ENCODE assay signal across 20 cellular contexts in the genomic region with DNA sequence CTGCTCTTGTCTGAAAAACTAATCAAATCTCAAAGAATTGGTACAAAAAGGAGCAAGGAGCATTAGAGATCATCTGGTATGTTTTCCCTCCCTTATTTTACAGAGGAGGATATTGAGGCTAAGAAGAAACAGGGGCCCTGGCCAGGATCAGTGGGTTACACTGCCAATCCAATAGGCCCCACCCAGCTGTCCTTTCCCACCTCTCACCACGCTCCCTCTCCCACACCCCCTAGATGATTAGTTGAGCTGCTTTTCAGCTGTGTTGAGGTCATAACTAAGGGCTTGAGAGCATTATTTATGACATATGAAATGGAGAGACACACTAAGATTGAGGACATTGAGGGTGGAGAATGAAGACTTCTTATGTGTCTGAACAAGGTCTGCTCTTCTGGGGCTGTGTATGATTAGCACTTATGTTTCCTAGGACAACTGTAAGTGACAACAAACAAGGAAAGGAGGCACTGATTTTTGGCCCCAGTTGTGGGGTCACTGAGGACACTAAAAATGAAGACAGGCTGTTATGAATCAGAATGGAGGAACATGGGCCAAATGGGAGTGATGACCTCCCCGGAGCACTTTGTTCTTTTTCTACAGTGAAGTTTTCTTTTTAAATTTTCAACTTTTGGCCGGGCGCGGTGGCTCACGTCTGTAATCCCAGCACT. TPM values are rescaled to one million over a fixed set of nuclear protein-coding genes. Genes with fewer than 3 reads are reported as not detected.
A peak's percentile ranks its signal among the peaks of the same experiment; 100 is the strongest.
DNase-seq lines count a peak whose midpoint lies in the region; ATAC-seq and TF ChIP-seq lines count a peak whose summit lies in the region.
"Had no signal": no experiment of that assay in that cellular context is flagged by ENCODE, and none has a peak within 500 bp of the region (broad histone marks: within the 10 kb centered on the region; RNA-seq: fewer than 3 reads in every experiment).

No MANE protein-coding gene starts in this region.

- peaks cover 20% of the 10 kb centered on the region for H3F3A ChIP-seq in GM23248 (ENCODE audit: insufficient read depth)

- H4K20me1 ChIP-seq in GM23248 (ENCODE audit: insufficient read depth): no peaks in the 10 kb centered on the region

- H3K9ac ChIP-seq in GM23248: no peak overlapping the region

- peak overlapping the region; percentile 33 for H3K4me2 ChIP-seq in GM23248 (ENCODE audit: unreplicated experiment)

- TF ChIP-seq CTCF in lower lobe of right lung (IDR thresholded peaks at IDR 0.05) (no peak), stomach (IDR thresholded peaks at IDR 0.05) (no peak)

- no peak overlapping the region for H3K27ac ChIP-seq in GM23248
- H3K27ac ChIP-seq in lower lobe of right lung: peak overlapping the region; percentile 32
- H3K27ac ChIP-seq in stomach: peak overlapping the region; percentile 6 to 64 (median 57)
- H3K27ac ChIP-seq: vagina had no signal

- H3K9me2 ChIP-seq in GM23248 (ENCODE audit: insufficient read depth): no peaks in the 10 kb centered on the region

- no peaks in the 10 kb centered on the region for H3K9me3 ChIP-seq in GM23248 (ENCODE audit: low read depth)
- H3K9me3 ChIP-seq in lower lobe of right lung: no peaks in the 10 kb centered on the region
- no peaks in the 10 kb centered on the region for H3K9me3 ChIP-seq in stomach
- H3K9me3 ChIP-seq: vagina had no signal

- WGBS in GM23248 (ENCODE audit: low coverage in 1 of 2, low lambda C conversion rate in 2 of 2, missing lambda C conversion rate in 2 of 2), 2 experiments: 20 to 30% methylated on average over 6 of the region's 6 CpGs
- 62 to 82% (median 74%) methylated on average over 6 of the region's 6 CpGs for WGBS in stomach, 5 donors

- H3K4me3 ChIP-seq in GM23248 (no peak overlapping the region), lower lobe of right lung (no peak overlapping the region), stomach (no peak overlapping the region)
- H3K4me3 ChIP-seq: vagina had no signal

- no peaks in the 10 kb centered on the region for H3K79me2 ChIP-seq in GM23248 (ENCODE audit: insufficient read depth)

- in situ Hi-C loops in GM23248 (cut with MboI): no loop called here

- H2AFZ ChIP-seq in GM23248: no peak overlapping the region

- no peaks in the 10 kb centered on the region for H3K36me3 ChIP-seq in GM23248 (ENCODE audit: low read depth)
- H3K36me3 ChIP-seq in lower lobe of right lung: no peaks in the 10 kb centered on the region
- no peaks in the 10 kb centered on the region for H3K36me3 ChIP-seq in stomach
- H3K36me3 ChIP-seq: vagina had no signal

- H3K27me3 ChIP-seq in GM23248 (replicated peaks; ENCODE audit: insufficient read depth) (no peaks in the 10 kb centered on the region), lower lobe of right lung (ENCODE audit: low read depth) (no peaks in the 10 kb centered on the region), stomach (no peaks in the 10 kb centered on the region)
- H3K27me3 ChIP-seq: vagina had no signal

- TF ChIP-seq EP300 in stomach (IDR thresholded peaks at IDR 0.05): no peak

- no peak for TF ChIP-seq POLR2A in stomach (IDR thresholded peaks at IDR 0.05)

- DNase-seq in GM23248 (peak; percentile 60), fibroblast of gingiva (ENCODE audit: low read depth) (peak; percentile 27), lower lobe of right lung (no peak), stomach (no peak), COLO668 (lab: John Stamatoyannopoulos, UW; ENCODE audit: unreplicated experiment) (no peak), glomerular visceral epithelial cell (ENCODE audit: extremely low spot score) (no peak)
- no peak for DNase-seq in activated CD4-positive, CD25-positive, alpha-beta regulatory T cell treated with anti-CD3 and anti-CD28 coated beads, Interleukin-2, amount 50 U/mL, for 72 hours
- DNase-seq: activated CD4-positive, alpha-beta memory T cell treated with anti-CD3 and anti-CD28 coated beads, Interleukin-2, amount 10 ng/mL, durations not matched to agents 7 days and 5 days; activated T-cell treated with anti-CD3 and anti-CD28 coated beads, Interleukin-2, amount 50 U/mL, for 4 hours; COR-L47; naive thymus-derived CD8-positive, alpha-beta T cell; NCI-H1417 treated with DMSO at 0.1 percent for 48 hours; NCI-H2227 treated with DMSO at 0.1 percent for 48 hours; RPMI8226; stimulated activated CD4-positive, alpha-beta T cell treated with anti-CD3 and anti-CD28 coated beads, Interleukin-15, amount 100 ng/mL, for 24 hours; stimulated activated naive CD8-positive, alpha-beta T cell treated with anti-CD3 and anti-CD28 coated beads, Interleukin-15, Interleukin-2, amounts not matched to agents 100 U/mL and 50 U/mL, for 24 hours; T-cell had no signal

- peak; percentile 68 to 70 for ATAC-seq in lower lobe of right lung
- ATAC-seq in GM19467 (IDR thresholded peaks at IDR 0.05; ENCODE audit: unreplicated experiment): no peak
- ATAC-seq: activated T-cell treated with anti-CD3 and anti-CD28 coated beads, Interleukin-2, amount 50 U/mL, for 4 hours; naive thymus-derived CD8-positive, alpha-beta T cell; stimulated activated naive CD8-positive, alpha-beta T cell treated with anti-CD3 and anti-CD28 coated beads, Interleukin-15, Interleukin-2, amounts not matched to agents 100 U/mL and 50 U/mL, for 24 hours; T-cell had no signal

- intact Hi-C loops in lower lobe of right lung (cut with DNase I) (no loop called here), stomach (cut with DNase I; ENCODE audit: low total_unique reads) (no loop called here)

- peaks cover 24% of the 10 kb centered on the region for H3K4me1 ChIP-seq in GM23248 (ENCODE audit: insufficient read depth)
- peaks cover 24% of the 10 kb centered on the region for H3K4me1 ChIP-seq in lower lobe of right lung
- peaks cover 14 to 46% (median 33%) of the 10 kb centered on the region in 4 donors for H3K4me1 ChIP-seq in stomach

RNA-seq across cellular contexts. Expression of gene VWA2, which starts 26.5 kb away (rescaled TPM):
- total RNA-seq in GM23248 (2014; rRNA removed; shearing (Covaris generic)): not detected in 2 replicates
- not detected in 2 replicates for polyA plus RNA-seq in GM23248 (2016; fragmentation: Nextera tagmentation; extraction: Ambion mirVana)
- 10.6 TPM for total RNA-seq in lower lobe of right lung
- 10 to 100 TPM in 2 of 5 donors, 1 to 10 TPM in 3; 2.3 to 20.7 (median 6.4) TPM for total RNA-seq in stomach
- 1 to 10 TPM in 2 of 3 donors, under 1 TPM in 1; 0.46 to 6.2 (median 1.5) TPM for polyA plus RNA-seq in stomach
- total RNA-seq: activated CD4-positive, alpha-beta memory T cell treated with anti-CD3 and anti-CD28 coated beads, Interleukin-2, amount 10 ng/mL, durations not matched to agents 7 days and 5 days; activated T-cell treated with anti-CD3 and anti-CD28 coated beads, Interleukin-2, amount 50 U/mL, for 4 hours; naive thymus-derived CD8-positive, alpha-beta T cell; T-cell had no signal
- polyA plus RNA-seq: liver; naive thymus-derived CD8-positive, alpha-beta T cell had no signal

Comparison
In these comparisons a context has a peak if more than half of its experiments do, and no peak if none do; other contexts are left out.
1. DNase-seq: peak in GM23248 (single experiment) and fibroblast of gingiva (single experiment); none in lower lobe of right lung (single experiment), stomach (single experiment), COLO668 (single experiment), activated CD4-positive, CD25-positive, alpha-beta regulatory T cell treated with anti-CD3 and anti-CD28 coated beads, Interleukin-2, amount 50 U/mL, for 72 hours (single experiment) and glomerular visceral epithelial cell (single experiment).